ENCODE assay signal across 1 cellular context in the genomic region with DNA sequence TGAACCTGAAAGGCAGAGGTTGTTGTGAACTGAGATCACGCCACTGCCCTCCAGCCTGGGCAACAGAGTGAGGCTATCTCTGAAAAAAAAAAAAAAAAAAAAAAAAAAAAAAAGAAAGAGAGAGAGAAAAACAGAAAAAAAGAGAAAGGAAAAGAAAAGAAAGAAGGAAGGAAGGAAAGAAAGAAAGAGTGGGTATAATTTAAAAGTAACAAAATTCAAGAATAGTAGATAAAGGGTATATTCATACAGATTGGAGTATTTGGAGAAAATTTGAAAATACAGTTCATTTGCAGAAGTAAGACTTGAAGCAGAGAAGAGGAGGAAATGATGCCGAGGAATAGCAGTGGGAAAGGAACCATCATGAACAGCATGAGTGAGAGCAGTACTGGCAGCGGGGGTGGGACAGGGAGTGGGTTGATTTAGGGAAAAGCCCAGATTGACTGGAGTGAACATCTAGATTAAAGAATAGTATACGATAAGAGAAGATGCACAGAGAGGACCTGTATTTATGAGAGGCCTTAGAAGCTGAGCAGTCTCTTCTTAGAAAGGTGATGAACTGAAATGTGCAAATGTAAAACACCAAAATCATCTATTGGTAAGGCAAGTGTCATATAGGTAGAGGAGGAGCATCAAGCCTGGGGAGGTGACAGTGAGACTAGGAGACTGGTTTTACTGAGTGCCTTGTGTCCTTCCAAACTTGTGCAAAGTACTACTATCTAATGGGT.
TF ChIP-seq lines count a peak whose summit lies in the region.

No MANE protein-coding gene starts in this region.

TF ChIP-seq in HEK293, 187 proteins besides CTCF, POLR2A, EP300 and RAD21:
- no peak for TF ChIP-seq ZNF214 (tag by site-specific recombination; IDR thresholded peaks at IDR 0.05; ENCODE audit: borderline replicate concordance)
- TF ChIP-seq OVOL3 (tag by site-specific recombination; IDR thresholded peaks at IDR 0.05): no peak
- TF ChIP-seq ZNF654 (tag by site-specific recombination; IDR thresholded peaks at IDR 0.05; ENCODE audit: low read depth): no peak
- no peak for TF ChIP-seq ZBTB49 (tag by site-specific recombination; IDR thresholded peaks at IDR 0.05; ENCODE audit: low read depth)
- TF ChIP-seq ZNF157 (tag by site-specific recombination; IDR thresholded peaks at IDR 0.05): no peak
- no peak for TF ChIP-seq PATZ1 (tag by site-specific recombination; IDR thresholded peaks at IDR 0.05)
- no peak for TF ChIP-seq OSR2 (tag by site-specific recombination; IDR thresholded peaks at IDR 0.05)
- TF ChIP-seq ZNF366 (tag by site-specific recombination; conservative IDR thresholded peaks at IDR 0.05): peak; percentile 51; the same call in 1 of the 2 replicates
- TF ChIP-seq PRDM1 (tag by site-specific recombination; IDR thresholded peaks at IDR 0.05): peak; percentile 64
- TF ChIP-seq FEZF1 (tag by site-specific recombination; IDR thresholded peaks at IDR 0.05): no peak
- TF ChIP-seq ZNF155 (tag by site-specific recombination; IDR thresholded peaks at IDR 0.05): no peak
- TF ChIP-seq, protein P1, sequence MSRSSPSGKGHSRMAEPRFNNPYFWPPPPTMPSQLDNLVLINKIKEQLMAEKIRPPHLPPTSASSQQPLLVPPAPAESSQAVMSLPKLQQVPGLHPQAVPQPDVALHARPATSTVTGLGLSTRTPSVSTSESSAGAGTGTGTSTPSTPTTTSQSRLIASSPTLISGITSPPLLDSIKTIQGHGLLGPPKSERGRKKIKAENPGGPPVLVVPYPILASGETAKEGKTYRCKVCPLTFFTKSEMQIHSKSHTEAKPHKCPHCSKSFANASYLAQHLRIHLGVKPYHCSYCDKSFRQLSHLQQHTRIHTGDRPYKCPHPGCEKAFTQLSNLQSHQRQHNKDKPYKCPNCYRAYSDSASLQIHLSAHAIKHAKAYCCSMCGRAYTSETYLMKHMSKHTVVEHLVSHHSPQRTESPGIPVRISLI (tag by site-specific recombination; IDR thresholded peaks at IDR 0.05): 0 out of 2 replicates have a peak, but pooled peaks have one; percentile 22
